ENCODE assay signal across 1 cellular context in the genomic region with DNA sequence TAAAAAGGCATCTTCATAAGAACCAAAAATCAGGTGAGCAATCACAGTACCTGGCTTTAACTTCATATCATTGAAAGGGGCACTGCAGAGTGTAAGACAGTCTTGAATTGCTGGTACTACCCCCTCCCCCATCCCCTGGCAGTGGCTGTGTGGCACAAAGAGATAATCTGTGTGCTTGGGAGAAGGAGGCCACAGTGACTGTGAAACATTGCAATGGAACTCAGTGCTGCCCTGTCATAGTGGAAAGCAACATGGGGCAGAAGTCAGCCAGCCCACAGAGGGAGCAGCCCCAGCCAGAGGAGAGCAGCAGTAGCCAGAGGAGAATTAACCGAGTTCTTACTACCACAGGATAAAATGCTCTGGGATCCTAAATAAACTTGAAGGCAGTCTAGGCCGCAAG.
TF ChIP-seq lines count a peak whose summit lies in the region.

No MANE protein-coding gene starts in this region.

TF ChIP-seq in GM23338, 12 proteins besides CTCF, POLR2A, EP300 and RAD21 (continued from another document):
- TF ChIP-seq, protein P1, sequence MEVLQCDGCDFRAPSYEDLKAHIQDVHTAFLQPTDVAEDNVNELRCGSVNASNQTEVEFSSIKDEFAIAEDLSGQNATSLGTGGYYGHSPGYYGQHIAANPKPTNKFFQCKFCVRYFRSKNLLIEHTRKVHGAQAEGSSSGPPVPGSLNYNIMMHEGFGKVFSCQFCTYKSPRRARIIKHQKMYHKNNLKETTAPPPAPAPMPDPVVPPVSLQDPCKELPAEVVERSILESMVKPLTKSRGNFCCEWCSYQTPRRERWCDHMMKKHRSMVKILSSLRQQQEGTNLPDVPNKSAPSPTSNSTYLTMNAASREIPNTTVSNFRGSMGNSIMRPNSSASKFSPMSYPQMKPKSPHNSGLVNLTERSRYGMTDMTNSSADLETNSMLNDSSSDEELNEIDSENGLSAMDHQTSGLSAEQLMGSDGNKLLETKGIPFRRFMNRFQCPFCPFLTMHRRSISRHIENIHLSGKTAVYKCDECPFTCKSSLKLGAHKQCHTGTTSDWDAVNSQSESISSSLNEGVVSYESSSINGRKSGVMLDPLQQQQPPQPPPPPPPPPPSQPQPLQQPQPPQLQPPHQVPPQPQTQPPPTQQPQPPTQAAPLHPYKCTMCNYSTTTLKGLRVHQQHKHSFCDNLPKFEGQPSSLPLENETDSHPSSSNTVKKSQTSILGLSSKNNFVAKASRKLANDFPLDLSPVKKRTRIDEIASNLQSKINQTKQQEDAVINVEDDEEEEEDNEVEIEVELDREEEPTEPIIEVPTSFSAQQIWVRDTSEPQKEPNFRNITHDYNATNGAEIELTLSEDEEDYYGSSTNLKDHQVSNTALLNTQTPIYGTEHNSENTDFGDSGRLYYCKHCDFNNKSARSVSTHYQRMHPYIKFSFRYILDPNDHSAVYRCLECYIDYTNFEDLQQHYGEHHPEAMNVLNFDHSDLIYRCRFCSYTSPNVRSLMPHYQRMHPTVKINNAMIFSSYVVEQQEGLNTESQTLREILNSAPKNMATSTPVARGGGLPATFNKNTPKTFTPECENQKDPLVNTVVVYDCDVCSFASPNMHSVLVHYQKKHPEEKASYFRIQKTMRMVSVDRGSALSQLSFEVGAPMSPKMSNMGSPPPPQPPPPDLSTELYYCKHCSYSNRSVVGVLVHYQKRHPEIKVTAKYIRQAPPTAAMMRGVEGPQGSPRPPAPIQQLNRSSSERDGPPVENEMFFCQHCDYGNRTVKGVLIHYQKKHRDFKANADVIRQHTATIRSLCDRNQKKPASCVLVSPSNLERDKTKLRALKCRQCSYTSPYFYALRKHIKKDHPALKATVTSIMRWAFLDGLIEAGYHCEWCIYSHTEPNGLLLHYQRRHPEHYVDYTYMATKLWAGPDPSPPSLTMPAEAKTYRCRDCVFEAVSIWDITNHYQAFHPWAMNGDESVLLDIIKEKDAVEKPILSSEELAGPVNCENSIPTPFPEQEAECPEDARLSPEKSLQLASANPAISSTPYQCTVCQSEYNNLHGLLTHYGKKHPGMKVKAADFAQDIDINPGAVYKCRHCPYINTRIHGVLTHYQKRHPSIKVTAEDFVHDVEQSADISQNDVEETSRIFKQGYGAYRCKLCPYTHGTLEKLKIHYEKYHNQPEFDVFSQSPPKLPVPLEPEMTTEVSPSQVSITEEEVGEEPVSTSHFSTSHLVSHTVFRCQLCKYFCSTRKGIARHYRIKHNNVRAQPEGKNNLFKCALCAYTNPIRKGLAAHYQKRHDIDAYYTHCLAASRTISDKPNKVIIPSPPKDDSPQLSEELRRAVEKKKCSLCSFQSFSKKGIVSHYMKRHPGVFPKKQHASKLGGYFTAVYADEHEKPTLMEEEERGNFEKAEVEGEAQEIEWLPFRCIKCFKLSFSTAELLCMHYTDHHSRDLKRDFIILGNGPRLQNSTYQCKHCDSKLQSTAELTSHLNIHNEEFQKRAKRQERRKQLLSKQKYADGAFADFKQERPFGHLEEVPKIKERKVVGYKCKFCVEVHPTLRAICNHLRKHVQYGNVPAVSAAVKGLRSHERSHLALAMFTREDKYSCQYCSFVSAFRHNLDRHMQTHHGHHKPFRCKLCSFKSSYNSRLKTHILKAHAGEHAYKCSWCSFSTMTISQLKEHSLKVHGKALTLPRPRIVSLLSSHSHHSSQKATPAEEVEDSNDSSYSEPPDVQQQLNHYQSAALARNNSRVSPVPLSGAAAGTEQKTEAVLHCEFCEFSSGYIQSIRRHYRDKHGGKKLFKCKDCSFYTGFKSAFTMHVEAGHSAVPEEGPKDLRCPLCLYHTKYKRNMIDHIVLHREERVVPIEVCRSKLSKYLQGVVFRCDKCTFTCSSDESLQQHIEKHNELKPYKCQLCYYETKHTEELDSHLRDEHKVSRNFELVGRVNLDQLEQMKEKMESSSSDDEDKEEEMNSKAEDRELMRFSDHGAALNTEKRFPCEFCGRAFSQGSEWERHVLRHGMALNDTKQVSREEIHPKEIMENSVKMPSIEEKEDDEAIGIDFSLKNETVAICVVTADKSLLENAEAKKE (CRISPR knock-in tag; IDR thresholded peaks at IDR 0.05), result no peak
- TF ChIP-seq NANOG (IDR thresholded peaks at IDR 0.05; ENCODE audit: borderline replicate concordance) (no peak), EZH2phosphoT487 (IDR thresholded peaks at IDR 0.05; ENCODE audit: unreplicated experiment) (no peak), POLR2AphosphoS5 (IDR thresholded peaks at IDR 0.05; ENCODE audit: low read depth) (no peak), ZNF331 (CRISPR knock-in tag; IDR thresholded peaks at IDR 0.05; ENCODE audit: low read depth) (no peak), JUNB (IDR thresholded peaks at IDR 0.05; ENCODE audit: unreplicated experiment) (no peak), EZH2 (IDR thresholded peaks at IDR 0.05; ENCODE audit: low read depth, unreplicated experiment) (no peak), STAT1 (IDR thresholded peaks at IDR 0.05; ENCODE audit: unreplicated experiment) (no peak)
- TF ChIP-seq, protein P2, sequence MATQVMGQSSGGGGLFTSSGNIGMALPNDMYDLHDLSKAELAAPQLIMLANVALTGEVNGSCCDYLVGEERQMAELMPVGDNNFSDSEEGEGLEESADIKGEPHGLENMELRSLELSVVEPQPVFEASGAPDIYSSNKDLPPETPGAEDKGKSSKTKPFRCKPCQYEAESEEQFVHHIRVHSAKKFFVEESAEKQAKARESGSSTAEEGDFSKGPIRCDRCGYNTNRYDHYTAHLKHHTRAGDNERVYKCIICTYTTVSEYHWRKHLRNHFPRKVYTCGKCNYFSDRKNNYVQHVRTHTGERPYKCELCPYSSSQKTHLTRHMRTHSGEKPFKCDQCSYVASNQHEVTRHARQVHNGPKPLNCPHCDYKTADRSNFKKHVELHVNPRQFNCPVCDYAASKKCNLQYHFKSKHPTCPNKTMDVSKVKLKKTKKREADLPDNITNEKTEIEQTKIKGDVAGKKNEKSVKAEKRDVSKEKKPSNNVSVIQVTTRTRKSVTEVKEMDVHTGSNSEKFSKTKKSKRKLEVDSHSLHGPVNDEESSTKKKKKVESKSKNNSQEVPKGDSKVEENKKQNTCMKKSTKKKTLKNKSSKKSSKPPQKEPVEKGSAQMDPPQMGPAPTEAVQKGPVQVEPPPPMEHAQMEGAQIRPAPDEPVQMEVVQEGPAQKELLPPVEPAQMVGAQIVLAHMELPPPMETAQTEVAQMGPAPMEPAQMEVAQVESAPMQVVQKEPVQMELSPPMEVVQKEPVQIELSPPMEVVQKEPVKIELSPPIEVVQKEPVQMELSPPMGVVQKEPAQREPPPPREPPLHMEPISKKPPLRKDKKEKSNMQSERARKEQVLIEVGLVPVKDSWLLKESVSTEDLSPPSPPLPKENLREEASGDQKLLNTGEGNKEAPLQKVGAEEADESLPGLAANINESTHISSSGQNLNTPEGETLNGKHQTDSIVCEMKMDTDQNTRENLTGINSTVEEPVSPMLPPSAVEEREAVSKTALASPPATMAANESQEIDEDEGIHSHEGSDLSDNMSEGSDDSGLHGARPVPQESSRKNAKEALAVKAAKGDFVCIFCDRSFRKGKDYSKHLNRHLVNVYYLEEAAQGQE (IDR thresholded peaks at IDR 0.05; ENCODE audit: unreplicated experiment), result no peak
- TF ChIP-seq, protein P3, sequence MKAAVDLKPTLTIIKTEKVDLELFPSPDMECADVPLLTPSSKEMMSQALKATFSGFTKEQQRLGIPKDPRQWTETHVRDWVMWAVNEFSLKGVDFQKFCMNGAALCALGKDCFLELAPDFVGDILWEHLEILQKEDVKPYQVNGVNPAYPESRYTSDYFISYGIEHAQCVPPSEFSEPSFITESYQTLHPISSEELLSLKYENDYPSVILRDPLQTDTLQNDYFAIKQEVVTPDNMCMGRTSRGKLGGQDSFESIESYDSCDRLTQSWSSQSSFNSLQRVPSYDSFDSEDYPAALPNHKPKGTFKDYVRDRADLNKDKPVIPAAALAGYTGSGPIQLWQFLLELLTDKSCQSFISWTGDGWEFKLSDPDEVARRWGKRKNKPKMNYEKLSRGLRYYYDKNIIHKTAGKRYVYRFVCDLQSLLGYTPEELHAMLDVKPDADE (IDR thresholded peaks at IDR 0.05), result no peak
